Comparison of ENCODE assay signal across 1 cellular context in the genomic region with DNA sequence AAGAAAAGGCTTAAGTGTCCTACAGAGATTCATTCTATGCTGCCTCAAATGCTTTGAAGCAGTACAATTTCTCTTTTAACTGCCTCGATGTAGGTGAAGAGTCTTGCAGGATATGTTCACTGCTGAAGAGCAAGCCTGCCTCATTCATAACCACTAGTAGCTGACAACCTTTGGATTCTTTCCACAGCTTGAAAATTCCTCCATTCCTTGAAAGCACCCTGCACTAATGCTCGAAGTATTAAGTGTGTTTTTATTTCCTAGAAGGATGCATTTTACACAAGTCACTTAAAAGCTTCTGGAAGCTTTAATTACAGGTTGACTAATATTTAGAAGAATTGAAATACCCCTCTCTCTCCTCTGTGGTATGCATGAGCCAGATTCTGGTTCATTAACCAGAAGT.
TF ChIP-seq lines count a peak whose summit lies in the region.

No MANE protein-coding gene starts in this region.

TF ChIP-seq in WTC11, 78 proteins besides CTCF, POLR2A, EP300 and RAD21 (continued from another document):
- TF ChIP-seq, protein P1, sequence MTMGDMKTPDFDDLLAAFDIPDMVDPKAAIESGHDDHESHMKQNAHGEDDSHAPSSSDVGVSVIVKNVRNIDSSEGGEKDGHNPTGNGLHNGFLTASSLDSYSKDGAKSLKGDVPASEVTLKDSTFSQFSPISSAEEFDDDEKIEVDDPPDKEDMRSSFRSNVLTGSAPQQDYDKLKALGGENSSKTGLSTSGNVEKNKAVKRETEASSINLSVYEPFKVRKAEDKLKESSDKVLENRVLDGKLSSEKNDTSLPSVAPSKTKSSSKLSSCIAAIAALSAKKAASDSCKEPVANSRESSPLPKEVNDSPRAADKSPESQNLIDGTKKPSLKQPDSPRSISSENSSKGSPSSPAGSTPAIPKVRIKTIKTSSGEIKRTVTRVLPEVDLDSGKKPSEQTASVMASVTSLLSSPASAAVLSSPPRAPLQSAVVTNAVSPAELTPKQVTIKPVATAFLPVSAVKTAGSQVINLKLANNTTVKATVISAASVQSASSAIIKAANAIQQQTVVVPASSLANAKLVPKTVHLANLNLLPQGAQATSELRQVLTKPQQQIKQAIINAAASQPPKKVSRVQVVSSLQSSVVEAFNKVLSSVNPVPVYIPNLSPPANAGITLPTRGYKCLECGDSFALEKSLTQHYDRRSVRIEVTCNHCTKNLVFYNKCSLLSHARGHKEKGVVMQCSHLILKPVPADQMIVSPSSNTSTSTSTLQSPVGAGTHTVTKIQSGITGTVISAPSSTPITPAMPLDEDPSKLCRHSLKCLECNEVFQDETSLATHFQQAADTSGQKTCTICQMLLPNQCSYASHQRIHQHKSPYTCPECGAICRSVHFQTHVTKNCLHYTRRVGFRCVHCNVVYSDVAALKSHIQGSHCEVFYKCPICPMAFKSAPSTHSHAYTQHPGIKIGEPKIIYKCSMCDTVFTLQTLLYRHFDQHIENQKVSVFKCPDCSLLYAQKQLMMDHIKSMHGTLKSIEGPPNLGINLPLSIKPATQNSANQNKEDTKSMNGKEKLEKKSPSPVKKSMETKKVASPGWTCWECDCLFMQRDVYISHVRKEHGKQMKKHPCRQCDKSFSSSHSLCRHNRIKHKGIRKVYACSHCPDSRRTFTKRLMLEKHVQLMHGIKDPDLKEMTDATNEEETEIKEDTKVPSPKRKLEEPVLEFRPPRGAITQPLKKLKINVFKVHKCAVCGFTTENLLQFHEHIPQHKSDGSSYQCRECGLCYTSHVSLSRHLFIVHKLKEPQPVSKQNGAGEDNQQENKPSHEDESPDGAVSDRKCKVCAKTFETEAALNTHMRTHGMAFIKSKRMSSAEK (CRISPR knock-in tag; IDR thresholded peaks at IDR 0.05; ENCODE audit: borderline replicate concordance): no peak
- TF ChIP-seq, protein P2, sequence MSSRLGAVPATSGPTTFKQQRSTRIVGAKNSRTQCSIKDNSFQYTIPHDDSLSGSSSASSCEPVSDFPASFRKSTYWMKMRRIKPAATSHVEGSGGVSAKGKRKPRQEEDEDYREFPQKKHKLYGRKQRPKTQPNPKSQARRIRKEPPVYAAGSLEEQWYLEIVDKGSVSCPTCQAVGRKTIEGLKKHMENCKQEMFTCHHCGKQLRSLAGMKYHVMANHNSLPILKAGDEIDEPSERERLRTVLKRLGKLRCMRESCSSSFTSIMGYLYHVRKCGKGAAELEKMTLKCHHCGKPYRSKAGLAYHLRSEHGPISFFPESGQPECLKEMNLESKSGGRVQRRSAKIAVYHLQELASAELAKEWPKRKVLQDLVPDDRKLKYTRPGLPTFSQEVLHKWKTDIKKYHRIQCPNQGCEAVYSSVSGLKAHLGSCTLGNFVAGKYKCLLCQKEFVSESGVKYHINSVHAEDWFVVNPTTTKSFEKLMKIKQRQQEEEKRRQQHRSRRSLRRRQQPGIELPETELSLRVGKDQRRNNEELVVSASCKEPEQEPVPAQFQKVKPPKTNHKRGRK (CRISPR knock-in tag; IDR thresholded peaks at IDR 0.05; ENCODE audit: borderline replicate concordance): no peak
- TF ChIP-seq, protein P3, sequence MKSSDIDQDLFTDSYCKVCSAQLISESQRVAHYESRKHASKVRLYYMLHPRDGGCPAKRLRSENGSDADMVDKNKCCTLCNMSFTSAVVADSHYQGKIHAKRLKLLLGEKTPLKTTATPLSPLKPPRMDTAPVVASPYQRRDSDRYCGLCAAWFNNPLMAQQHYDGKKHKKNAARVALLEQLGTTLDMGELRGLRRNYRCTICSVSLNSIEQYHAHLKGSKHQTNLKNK (CRISPR knock-in tag; IDR thresholded peaks at IDR 0.05): no peak
- TF ChIP-seq NFE2L1 (CRISPR knock-in tag; IDR thresholded peaks at IDR 0.05): no peak
- TF ChIP-seq, protein P4, sequence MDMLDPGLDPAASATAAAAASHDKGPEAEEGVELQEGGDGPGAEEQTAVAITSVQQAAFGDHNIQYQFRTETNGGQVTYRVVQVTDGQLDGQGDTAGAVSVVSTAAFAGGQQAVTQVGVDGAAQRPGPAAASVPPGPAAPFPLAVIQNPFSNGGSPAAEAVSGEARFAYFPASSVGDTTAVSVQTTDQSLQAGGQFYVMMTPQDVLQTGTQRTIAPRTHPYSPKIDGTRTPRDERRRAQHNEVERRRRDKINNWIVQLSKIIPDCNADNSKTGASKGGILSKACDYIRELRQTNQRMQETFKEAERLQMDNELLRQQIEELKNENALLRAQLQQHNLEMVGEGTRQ (CRISPR knock-in tag; IDR thresholded peaks at IDR 0.05): no peak
- TF ChIP-seq, protein P5, sequence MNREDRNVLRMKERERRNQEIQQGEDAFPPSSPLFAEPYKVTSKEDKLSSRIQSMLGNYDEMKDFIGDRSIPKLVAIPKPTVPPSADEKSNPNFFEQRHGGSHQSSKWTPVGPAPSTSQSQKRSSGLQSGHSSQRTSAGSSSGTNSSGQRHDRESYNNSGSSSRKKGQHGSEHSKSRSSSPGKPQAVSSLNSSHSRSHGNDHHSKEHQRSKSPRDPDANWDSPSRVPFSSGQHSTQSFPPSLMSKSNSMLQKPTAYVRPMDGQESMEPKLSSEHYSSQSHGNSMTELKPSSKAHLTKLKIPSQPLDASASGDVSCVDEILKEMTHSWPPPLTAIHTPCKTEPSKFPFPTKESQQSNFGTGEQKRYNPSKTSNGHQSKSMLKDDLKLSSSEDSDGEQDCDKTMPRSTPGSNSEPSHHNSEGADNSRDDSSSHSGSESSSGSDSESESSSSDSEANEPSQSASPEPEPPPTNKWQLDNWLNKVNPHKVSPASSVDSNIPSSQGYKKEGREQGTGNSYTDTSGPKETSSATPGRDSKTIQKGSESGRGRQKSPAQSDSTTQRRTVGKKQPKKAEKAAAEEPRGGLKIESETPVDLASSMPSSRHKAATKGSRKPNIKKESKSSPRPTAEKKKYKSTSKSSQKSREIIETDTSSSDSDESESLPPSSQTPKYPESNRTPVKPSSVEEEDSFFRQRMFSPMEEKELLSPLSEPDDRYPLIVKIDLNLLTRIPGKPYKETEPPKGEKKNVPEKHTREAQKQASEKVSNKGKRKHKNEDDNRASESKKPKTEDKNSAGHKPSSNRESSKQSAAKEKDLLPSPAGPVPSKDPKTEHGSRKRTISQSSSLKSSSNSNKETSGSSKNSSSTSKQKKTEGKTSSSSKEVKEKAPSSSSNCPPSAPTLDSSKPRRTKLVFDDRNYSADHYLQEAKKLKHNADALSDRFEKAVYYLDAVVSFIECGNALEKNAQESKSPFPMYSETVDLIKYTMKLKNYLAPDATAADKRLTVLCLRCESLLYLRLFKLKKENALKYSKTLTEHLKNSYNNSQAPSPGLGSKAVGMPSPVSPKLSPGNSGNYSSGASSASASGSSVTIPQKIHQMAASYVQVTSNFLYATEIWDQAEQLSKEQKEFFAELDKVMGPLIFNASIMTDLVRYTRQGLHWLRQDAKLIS (CRISPR knock-in tag; IDR thresholded peaks at IDR 0.05; ENCODE audit: borderline replicate concordance): no peak
- TF ChIP-seq, protein P6, sequence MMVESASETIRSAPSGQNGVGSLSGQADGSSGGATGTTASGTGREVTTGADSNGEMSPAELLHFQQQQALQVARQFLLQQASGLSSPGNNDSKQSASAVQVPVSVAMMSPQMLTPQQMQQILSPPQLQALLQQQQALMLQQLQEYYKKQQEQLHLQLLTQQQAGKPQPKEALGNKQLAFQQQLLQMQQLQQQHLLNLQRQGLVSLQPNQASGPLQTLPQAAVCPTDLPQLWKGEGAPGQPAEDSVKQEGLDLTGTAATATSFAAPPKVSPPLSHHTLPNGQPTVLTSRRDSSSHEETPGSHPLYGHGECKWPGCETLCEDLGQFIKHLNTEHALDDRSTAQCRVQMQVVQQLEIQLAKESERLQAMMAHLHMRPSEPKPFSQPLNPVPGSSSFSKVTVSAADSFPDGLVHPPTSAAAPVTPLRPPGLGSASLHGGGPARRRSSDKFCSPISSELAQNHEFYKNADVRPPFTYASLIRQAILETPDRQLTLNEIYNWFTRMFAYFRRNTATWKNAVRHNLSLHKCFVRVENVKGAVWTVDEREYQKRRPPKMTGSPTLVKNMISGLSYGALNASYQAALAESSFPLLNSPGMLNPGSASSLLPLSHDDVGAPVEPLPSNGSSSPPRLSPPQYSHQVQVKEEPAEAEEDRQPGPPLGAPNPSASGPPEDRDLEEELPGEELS (CRISPR knock-in tag; IDR thresholded peaks at IDR 0.05): no peak
- TF ChIP-seq, protein P7, sequence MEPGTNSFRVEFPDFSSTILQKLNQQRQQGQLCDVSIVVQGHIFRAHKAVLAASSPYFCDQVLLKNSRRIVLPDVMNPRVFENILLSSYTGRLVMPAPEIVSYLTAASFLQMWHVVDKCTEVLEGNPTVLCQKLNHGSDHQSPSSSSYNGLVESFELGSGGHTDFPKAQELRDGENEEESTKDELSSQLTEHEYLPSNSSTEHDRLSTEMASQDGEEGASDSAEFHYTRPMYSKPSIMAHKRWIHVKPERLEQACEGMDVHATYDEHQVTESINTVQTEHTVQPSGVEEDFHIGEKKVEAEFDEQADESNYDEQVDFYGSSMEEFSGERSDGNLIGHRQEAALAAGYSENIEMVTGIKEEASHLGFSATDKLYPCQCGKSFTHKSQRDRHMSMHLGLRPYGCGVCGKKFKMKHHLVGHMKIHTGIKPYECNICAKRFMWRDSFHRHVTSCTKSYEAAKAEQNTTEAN (CRISPR knock-in tag; IDR thresholded peaks at IDR 0.05): no peak
- TF ChIP-seq, protein P8, sequence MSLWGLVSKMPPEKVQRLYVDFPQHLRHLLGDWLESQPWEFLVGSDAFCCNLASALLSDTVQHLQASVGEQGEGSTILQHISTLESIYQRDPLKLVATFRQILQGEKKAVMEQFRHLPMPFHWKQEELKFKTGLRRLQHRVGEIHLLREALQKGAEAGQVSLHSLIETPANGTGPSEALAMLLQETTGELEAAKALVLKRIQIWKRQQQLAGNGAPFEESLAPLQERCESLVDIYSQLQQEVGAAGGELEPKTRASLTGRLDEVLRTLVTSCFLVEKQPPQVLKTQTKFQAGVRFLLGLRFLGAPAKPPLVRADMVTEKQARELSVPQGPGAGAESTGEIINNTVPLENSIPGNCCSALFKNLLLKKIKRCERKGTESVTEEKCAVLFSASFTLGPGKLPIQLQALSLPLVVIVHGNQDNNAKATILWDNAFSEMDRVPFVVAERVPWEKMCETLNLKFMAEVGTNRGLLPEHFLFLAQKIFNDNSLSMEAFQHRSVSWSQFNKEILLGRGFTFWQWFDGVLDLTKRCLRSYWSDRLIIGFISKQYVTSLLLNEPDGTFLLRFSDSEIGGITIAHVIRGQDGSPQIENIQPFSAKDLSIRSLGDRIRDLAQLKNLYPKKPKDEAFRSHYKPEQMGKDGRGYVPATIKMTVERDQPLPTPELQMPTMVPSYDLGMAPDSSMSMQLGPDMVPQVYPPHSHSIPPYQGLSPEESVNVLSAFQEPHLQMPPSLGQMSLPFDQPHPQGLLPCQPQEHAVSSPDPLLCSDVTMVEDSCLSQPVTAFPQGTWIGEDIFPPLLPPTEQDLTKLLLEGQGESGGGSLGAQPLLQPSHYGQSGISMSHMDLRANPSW (CRISPR knock-in tag; conservative IDR thresholded peaks at IDR 0.05; ENCODE audit: low read depth): no peak
- no peak for TF ChIP-seq FOXP1 (CRISPR knock-in tag; IDR thresholded peaks at IDR 0.05; ENCODE audit: borderline replicate concordance)
